ENCODE assay signal across 8 cellular contexts in the genomic region with DNA sequence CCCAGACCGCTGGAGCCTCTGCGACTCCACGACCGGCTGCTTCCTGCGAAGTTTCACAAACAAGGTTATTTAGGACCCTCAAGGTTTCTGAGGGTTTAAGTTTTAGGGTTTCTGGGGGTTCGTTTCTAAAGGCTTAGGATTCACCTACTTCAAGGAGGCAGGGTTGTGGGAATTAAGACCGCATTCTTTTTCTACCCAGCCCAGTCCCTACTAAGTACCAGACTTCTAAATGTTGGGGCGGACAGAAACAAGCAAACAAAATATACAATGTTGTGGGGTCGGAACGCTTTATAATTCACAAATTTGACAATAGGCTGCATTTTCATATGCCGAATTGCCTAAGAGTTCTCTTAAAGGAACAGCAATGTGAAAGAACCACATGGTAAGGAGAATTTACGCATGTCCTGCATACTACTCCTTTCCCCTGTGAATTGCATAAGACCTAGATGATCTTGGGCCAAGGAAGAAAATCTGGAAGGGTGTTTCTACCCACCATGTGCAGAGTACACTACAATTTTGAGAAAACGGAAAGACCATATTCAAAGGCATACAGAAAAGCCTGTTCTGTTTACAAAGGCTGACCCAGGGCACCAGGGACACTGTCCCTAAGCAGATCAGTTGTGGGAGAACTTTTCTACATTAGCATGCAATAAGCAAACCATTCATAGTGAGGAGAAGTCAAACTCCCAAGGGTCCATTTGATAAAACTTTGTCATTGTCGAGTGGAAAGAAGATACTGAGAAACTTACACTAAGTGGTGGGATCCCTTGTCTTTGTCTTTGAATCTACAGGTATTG.
DNase-seq lines count a peak whose midpoint lies in the region; ATAC-seq and TF ChIP-seq lines count a peak whose summit lies in the region.

No MANE protein-coding gene starts in this region.

- WGBS in adrenal gland, 4 donors = 27 to 46% (median 34%) methylated on average over 9 to 14 of the region's 14 CpGs

- H3K36me3 Mint-ChIP-seq in activated T-cell treated with anti-CD3 and anti-CD28 coated beads, Interleukin-2, amount 50 U/mL, for 72 hours (ENCODE audit: insufficient read depth in 2 of 2) = peaks cover 24 to 35% of the 10 kb centered on the region in 2 donors

- no peak for TF ChIP-seq CTCF in adrenal gland (IDR thresholded peaks at IDR 0.05)
- no peak for TF ChIP-seq CTCF in tibial artery (IDR thresholded peaks at IDR 0.05)

- H3K27ac ChIP-seq in adrenal gland = peak overlapping the region in 2 of 5 donors; percentile 41 to 45
- peak overlapping the region; percentile 79 to 84 for H3K27ac ChIP-seq in tibial artery

- H3K9me3 Mint-ChIP-seq in activated T-cell treated with anti-CD3 and anti-CD28 coated beads, Interleukin-2, amount 50 U/mL, for 72 hours = no peaks in the 10 kb centered on the region

- no peaks in the 10 kb centered on the region for H3K27me3 Mint-ChIP-seq in activated T-cell treated with anti-CD3 and anti-CD28 coated beads, Interleukin-2, amount 50 U/mL, for 72 hours (ENCODE audit: low read depth)

- peaks cover 0 to 11% of the 10 kb centered on the region in 2 donors for H3K4me1 ChIP-seq in adrenal gland (replicated peaks in 1 of 2)
- H3K4me1 ChIP-seq in tibial artery = peaks cover 0 to 62% (median 15%) of the 10 kb centered on the region in 4 donors

- H3K4me3 Mint-ChIP-seq in activated T-cell treated with anti-CD3 and anti-CD28 coated beads, Interleukin-2, amount 50 U/mL, for 72 hours = peak overlapping the region; percentile 98 to 100

- no peak for DNase-seq in activated T-cell treated with anti-CD3 and anti-CD28 coated beads, Interleukin-2, amount 50 U/mL, for 72 hours
- DNase-seq in activated T-cell treated with anti-CD3 and anti-CD28 coated beads, Interleukin-2, amount 50 U/mL, for 1 hour = no peak
- DNase-seq in adrenal gland = no peak
- DNase-seq in left colon = no peak
- no peak for DNase-seq in tibial artery
- no peak for DNase-seq in HuH-7 (ENCODE audit: low spot score)
- no peak for DNase-seq in NCI-H128 (lab: John Stamatoyannopoulos, UW; ENCODE audit: unreplicated experiment)

- TF ChIP-seq POLR2A in adrenal gland (IDR thresholded peaks at IDR 0.05) = no peak

- H3K4me3 ChIP-seq in adrenal gland (peak overlapping the region in 3 of 4 donors; percentile 27 to 74 (median 30)), tibial artery (peak overlapping the region; percentile 63 to 79)

- peaks cover 30% of the 10 kb centered on the region for H3K4me1 Mint-ChIP-seq in activated T-cell treated with anti-CD3 and anti-CD28 coated beads, Interleukin-2, amount 50 U/mL, for 72 hours (ENCODE audit: low read depth)

- H3K36me3 ChIP-seq in adrenal gland (replicated peaks in 1 of 2) (no peaks in the 10 kb centered on the region), tibial artery (no peaks in the 10 kb centered on the region)

- H3K27me3 ChIP-seq in adrenal gland (no peaks in the 10 kb centered on the region), tibial artery (no peaks in the 10 kb centered on the region)

- intact Hi-C loops in adrenal gland (cut with DNase I) (no loop called here), left colon (cut with DNase I, micrococcal nuclease) (no loop called here), tibial artery (cut with DNase I; ENCODE audit: low total_unique reads) (no loop called here)

- H3K9me3 ChIP-seq in adrenal gland (replicated peaks in 1 of 3) (no peaks in the 10 kb centered on the region), tibial artery (no peaks in the 10 kb centered on the region)

- ATAC-seq in activated T-cell treated with anti-CD3 and anti-CD28 coated beads, Interleukin-2, amount 50 U/mL, for 72 hours (replicated peaks in 1 of 2) = no peak
- peak; percentile 20 for ATAC-seq in left colon
- ATAC-seq in GM21619 (IDR thresholded peaks at IDR 0.05; ENCODE audit: unreplicated experiment) = no peak

- H3K27ac Mint-ChIP-seq in activated T-cell treated with anti-CD3 and anti-CD28 coated beads, Interleukin-2, amount 50 U/mL, for 72 hours = peak overlapping the region; percentile 47
